In genomic region chr5:135569755-135570452, GRCh38 we compare ENCODE assay signal across 8 cellular contexts. TPM values are rescaled to one million over a fixed set of nuclear protein-coding genes. Genes with fewer than 3 reads are reported as not detected.
DNase-seq lines count a peak whose midpoint lies in the region; ATAC-seq, FAIRE-seq and TF ChIP-seq lines count a peak whose summit lies in the region.

No MANE protein-coding gene starts in this region.

- no peaks in the 10 kb centered on the region for H3K9me3 ChIP-seq in SJSA1 (replicated peaks)

- no peak overlapping the region for H3K4me3 Mint-ChIP-seq in Calu3 (ENCODE audit: low read depth, unreplicated experiment)

- H3K36me3 Mint-ChIP-seq in Calu3 (ENCODE audit: insufficient read depth, unreplicated experiment), result no peaks in the 10 kb centered on the region

- DNase-seq in Calu3 (peak; percentile 66), HT1080 (ENCODE audit: low read depth) (peak; percentile 25), SJSA1 (ENCODE audit: low read depth in 1 of 2, low spot score in 2 of 2) (peak; percentile 38 to 65), glomerular visceral epithelial cell (ENCODE audit: extremely low spot score) (peak; percentile 29), urothelium cell line (ENCODE audit: low spot score) (peak; percentile 62), cortex of kidney (lab: John Stamatoyannopoulos, UW) (no peak), ureter (ENCODE audit: low spot score) (no peak)

- peaks cover 9% of the 10 kb centered on the region for H3K27me3 Mint-ChIP-seq in Calu3 (ENCODE audit: unreplicated experiment)

- CTCF ChIA-PET in Calu3 (lab: Charles Lee), result interaction anchor here (0.8 to 1.2 kb wide), 3 partner anchors 9 to 160 kb away, joined by 3 to 5 read pairs (median 3); no protein-coding TSS in a partner anchor

- H3K36me3 ChIP-seq in SJSA1, result no peaks in the 10 kb centered on the region

- ATAC-seq in HG03439 (IDR thresholded peaks at IDR 0.05; ENCODE audit: unreplicated experiment), result no peak

- no peaks in the 10 kb centered on the region for H3K9me3 Mint-ChIP-seq in Calu3 (ENCODE audit: low read depth, unreplicated experiment)

- H3K4me1 ChIP-seq in SJSA1 (replicated peaks), result no peaks in the 10 kb centered on the region

- H3K27ac ChIP-seq in SJSA1, result no peak overlapping the region

- TF ChIP-seq CTCF in Calu3 (IDR thresholded peaks at IDR 0.05; ENCODE audit: unreplicated experiment), result peak; percentile 75

- intact Hi-C loops in Calu3 (cut with micrococcal nuclease; ENCODE audit: unreplicated experiment), result no loop called here

- BruUV-seq in Calu3 (replicated peaks; lab: Mats Ljungman, UMichigan), result no TSS peak

- no peaks in the 10 kb centered on the region; the same call in 1 of the 2 replicates for H3K27me3 ChIP-seq in SJSA1 (replicated peaks)

- FAIRE-seq in urothelium cell line (lab: Jason Lieb, UNC), result peak; percentile 20

- H3K4me3 ChIP-seq in SJSA1, result no peak overlapping the region

- no peak overlapping the region for H3K27ac Mint-ChIP-seq in Calu3 (ENCODE audit: unreplicated experiment)

- H3K4me1 Mint-ChIP-seq in Calu3 (ENCODE audit: low read depth, unreplicated experiment), result no peaks in the 10 kb centered on the region

RNA-seq across cellular contexts. Expression of gene CXCL14, which starts 8.9 kb away (rescaled TPM):
- total RNA-seq in Calu3 (2022), result 0.27 TPM in 1 of 2 replicates, not detected in the other
- total RNA-seq in HT1080 (2014; rRNA removed; shearing (Covaris generic)), result not detected in 2 replicates
- polyA plus RNA-seq in HT1080 (2015; cell fraction: cytosol; rRNA removed), result not detected in 2 replicates
- polyA plus RNA-seq in HT1080 (2015; cell fraction: nucleus; rRNA removed), result not detected in 2 replicates
- 0.29 TPM in 1 of 2 replicates, not detected in the other for total RNA-seq in SJSA1 (2014; rRNA removed; shearing (Covaris generic))
- 2.3 TPM for total RNA-seq in ureter

RNA-seq across cellular contexts. Expression of gene NEUROG1, which starts 34.1 kb away (rescaled TPM):
- total RNA-seq in Calu3 (2022) (not detected in 2 replicates), ureter (not detected)
- total RNA-seq in HT1080 (2014; rRNA removed; shearing (Covaris generic)), result not detected in 2 replicates
- not detected in 2 replicates for polyA plus RNA-seq in HT1080 (2015; cell fraction: cytosol; rRNA removed)
- polyA plus RNA-seq in HT1080 (2015; cell fraction: nucleus; rRNA removed), result not detected in 2 replicates
- not detected in 2 replicates for total RNA-seq in SJSA1 (2014; rRNA removed; shearing (Covaris generic))

Comparison
In these comparisons a context has a peak if more than half of its experiments do, and no peak if none do; other contexts are left out.
1. DNase-seq: peak in Calu3 (single experiment), HT1080 (single experiment), SJSA1 (2 of 2), glomerular visceral epithelial cell (single experiment) and urothelium cell line (single experiment); none in cortex of kidney (single experiment) and ureter (single experiment).